ENCODE assay signal across 1 cellular context in the genomic region with DNA sequence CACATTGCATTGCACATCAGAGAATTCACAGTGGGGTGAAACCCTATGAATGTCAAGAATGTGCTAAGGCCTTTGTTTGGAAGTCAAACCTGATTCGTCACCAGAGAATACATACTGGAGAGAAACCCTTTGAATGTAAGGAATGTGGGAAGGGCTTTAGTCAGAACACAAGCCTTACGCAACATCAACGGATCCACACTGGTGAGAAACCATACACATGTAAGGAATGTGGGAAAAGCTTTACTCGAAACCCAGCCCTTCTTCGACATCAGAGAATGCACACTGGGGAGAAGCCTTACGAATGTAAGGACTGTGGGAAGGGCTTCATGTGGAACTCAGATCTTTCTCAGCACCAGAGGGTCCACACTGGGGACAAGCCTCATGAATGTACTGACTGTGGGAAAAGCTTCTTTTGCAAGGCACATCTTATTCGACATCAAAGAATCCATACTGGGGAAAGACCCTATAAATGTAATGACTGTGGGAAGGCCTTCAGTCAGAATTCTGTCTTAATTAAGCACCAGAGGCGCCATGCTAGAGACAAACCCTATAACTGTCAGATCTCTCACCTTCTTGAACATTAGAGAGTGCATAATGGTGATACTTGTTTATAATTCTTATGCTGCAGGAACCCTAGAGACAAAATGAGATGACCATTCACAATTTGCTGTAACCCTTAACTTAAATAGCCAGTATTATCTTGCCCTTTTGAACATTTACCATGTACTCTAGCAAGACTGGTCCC.
TF ChIP-seq lines count a peak whose summit lies in the region.

No MANE protein-coding gene starts in this region.

TF ChIP-seq in K562, 482 proteins besides CTCF, POLR2A, EP300 and RAD21 (continued from another document):
- TF ChIP-seq ZNF407 (IDR thresholded peaks at IDR 0.05; ENCODE audit: low read depth) (no peak), HDAC1 (IDR thresholded peaks at IDR 0.05) (no peak), FOS (IDR thresholded peaks at IDR 0.05; ENCODE audit: extremely low read depth, insufficient read length) (no peak), NUFIP1 (IDR thresholded peaks at IDR 0.05; ENCODE audit: partially characterized antibody) (no peak)
